23 cellular contexts compared by ENCODE assay signal in genomic region chr10:28282341-28282740, GRCh38. TPM values are rescaled to one million over a fixed set of nuclear protein-coding genes. Genes with fewer than 3 reads are reported as not detected.
DNase-seq lines count a peak whose midpoint lies in the region; ATAC-seq and TF ChIP-seq lines count a peak whose summit lies in the region.
"Had no signal": no experiment of that assay in that cellular context is flagged by ENCODE, and none has a peak within 500 bp of the region (broad histone marks: within the 10 kb centered on the region; RNA-seq: fewer than 3 reads in every experiment).

No MANE protein-coding gene starts in this region.

- H3K27ac ChIP-seq in BLaER1 treated with 17β-estradiol and CSF1 and Interleukin-3, amounts not matched to agents 10 nM and 100 nM: peak overlapping the region in 7 of 11 experiments; percentile 12 to 68 (median 48); a peak in 12 of 22 replicates
- H3K27ac ChIP-seq in esophagus muscularis mucosa (replicated peaks in 1 of 4): peak overlapping the region; percentile 46 to 80 (median 58)
- H3K27ac ChIP-seq in psoas muscle: peak overlapping the region; percentile 82
- H3K27ac ChIP-seq: HL-60, left lung, parathyroid adenoma, vagina had no signal

- no peaks in the 10 kb centered on the region for H4K20me1 ChIP-seq in BLaER1 treated with 17β-estradiol and CSF1 and Interleukin-3, amounts not matched to agents 10 nM and 100 nM

- intact Hi-C loops in esophagus muscularis mucosa (cut with DNase I): no loop called here
- intact Hi-C loops in psoas muscle (cut with DNase I): no loop called here

- TF ChIP-seq CTCF in esophagus muscularis mucosa (IDR thresholded peaks at IDR 0.05) (no peak), psoas muscle (IDR thresholded peaks at IDR 0.05) (no peak)

- H3K27me3 ChIP-seq in BLaER1 treated with 17β-estradiol and CSF1 and Interleukin-3, amounts not matched to agents 10 nM and 100 nM: no peaks in the 10 kb centered on the region
- H3K27me3 ChIP-seq in esophagus muscularis mucosa (no peaks in the 10 kb centered on the region), psoas muscle (ENCODE audit: insufficient read depth in 3 of 3, low read length in 2 of 3) (no peaks in the 10 kb centered on the region)
- H3K27me3 ChIP-seq: left lung, vagina had no signal

- no peaks in the 10 kb centered on the region for H3K36me3 ChIP-seq in BLaER1 treated with 17β-estradiol and CSF1 and Interleukin-3, amounts not matched to agents 10 nM and 100 nM
- H3K36me3 ChIP-seq in esophagus muscularis mucosa: no peaks in the 10 kb centered on the region
- H3K36me3 ChIP-seq in psoas muscle (ENCODE audit: insufficient read depth in 1 of 2, low read depth in 1 of 2): no peaks in the 10 kb centered on the region
- H3K36me3 ChIP-seq: left lung, vagina had no signal

- ATAC-seq in psoas muscle: no peak
- ATAC-seq in GM18861 (IDR thresholded peaks at IDR 0.05; ENCODE audit: unreplicated experiment): no peak
- ATAC-seq: effector memory CD8-positive, alpha-beta T cell; HCT116; left lung had no signal

- TF ChIP-seq POLR2A in esophagus muscularis mucosa (IDR thresholded peaks at IDR 0.05; ENCODE audit: low read depth): no peak

- H3K9ac ChIP-seq in BLaER1 treated with 17β-estradiol and CSF1 and Interleukin-3, amounts not matched to agents 10 nM and 100 nM: peak overlapping the region in 4 of 11 experiments; percentile 26 to 47 (median 43); a peak in 7 of 22 replicates
- H3K9ac ChIP-seq: parathyroid adenoma had no signal

- H3K4me2 ChIP-seq in BLaER1 treated with 17β-estradiol and CSF1 and Interleukin-3, amounts not matched to agents 10 nM and 100 nM: peak overlapping the region; percentile 32 to 84 (median 68)

- peaks cover 12 to 86% (median 53%) of the 10 kb centered on the region in 10 experiments; a peak in 19 of 20 replicates for H3K4me1 ChIP-seq in BLaER1 treated with 17β-estradiol and CSF1 and Interleukin-3, amounts not matched to agents 10 nM and 100 nM
- H3K4me1 ChIP-seq in esophagus muscularis mucosa (peaks cover 22 to 72% (median 67%) of the 10 kb centered on the region in 4 donors), psoas muscle (peaks cover 49% of the 10 kb centered on the region)
- H3K4me1 ChIP-seq: parathyroid adenoma had no signal

- TF ChIP-seq EP300 in esophagus muscularis mucosa (IDR thresholded peaks at IDR 0.05): no peak

- DNase-seq in NCI-H2227 (lab: John Stamatoyannopoulos, UW; ENCODE audit: unreplicated experiment) (peak; percentile 67), esophagus muscularis mucosa (ENCODE audit: extremely low spot score) (peak; percentile 62), psoas muscle (no peak), H4 (ENCODE audit: low spot score) (no peak), NCI-H1092 treated with DMSO at 0.1 percent for 48 hours (lab: John Stamatoyannopoulos, UW) (no peak)
- no peak for DNase-seq in activated CD8-positive, alpha-beta memory T cell treated with anti-CD3 and anti-CD28 coated beads, Interleukin-2, amount 50 U/mL, for 4 hours
- DNase-seq: ACHN; activated CD4-positive, alpha-beta T cell treated with anti-CD3 and anti-CD28 coated beads for 48 hours; activated effector memory CD4-positive, alpha-beta T cell treated with anti-CD3 and anti-CD28 coated beads, Interleukin-2, amount 50 U/mL, for 16 hours; amygdala; CD4-positive, CD25-positive, alpha-beta regulatory T cell; effector memory CD8-positive, alpha-beta T cell; IMR-90; left lung; NCI-H187 treated with DMSO at 0.1 percent for 48 hours; NCI-H510A treated with DMSO at 0.1 percent for 48 hours; stimulated activated CD4-positive, alpha-beta T cell treated with anti-CD3 and anti-CD28 coated beads, Interleukin-2, amount 100 ng/mL, for 24 hours had no signal

- H3K9me3 ChIP-seq in BLaER1 treated with 17β-estradiol and CSF1 and Interleukin-3, amounts not matched to agents 10 nM and 100 nM (replicated peaks in 1 of 11): no peaks in the 10 kb centered on the region; a peak in 1 of 22 replicates
- no peaks in the 10 kb centered on the region for H3K9me3 ChIP-seq in esophagus muscularis mucosa
- H3K9me3 ChIP-seq in psoas muscle: no peaks in the 10 kb centered on the region
- H3K9me3 ChIP-seq: left lung, vagina had no signal

- peak overlapping the region in 3 of 10 experiments; percentile 14 to 35 (median 16); a peak in 3 of 20 replicates for H3K4me3 ChIP-seq in BLaER1 treated with 17β-estradiol and CSF1 and Interleukin-3, amounts not matched to agents 10 nM and 100 nM
- H3K4me3 ChIP-seq in esophagus muscularis mucosa (no peak overlapping the region), psoas muscle (peak overlapping the region; percentile 35)
- H3K4me3 ChIP-seq: left lung, vagina had no signal

- 74% methylated on average over 5 of the region's 5 CpGs for WGBS in esophagus muscularis mucosa
- WGBS in psoas muscle, 3 donors: 51 to 68% (median 57%) methylated on average over 5 of the region's 5 CpGs

RNA-seq across cellular contexts. Expression of gene MPP7, which starts 20.5 kb away (rescaled TPM):
- 10 to 100 TPM; 30.3 to 59.1 (median 49.3) TPM for total RNA-seq in esophagus muscularis mucosa
- total RNA-seq in psoas muscle: 10 to 100 TPM; 11.3 to 12.5 (median 12.3) TPM
- 1 to 10 TPM; 2.3 to 6.5 (median 6.5) TPM for polyA plus RNA-seq in psoas muscle
- total RNA-seq in H4 (2014; rRNA removed; shearing (Covaris generic)): 1.7 and 2.2 TPM in 2 replicates

Comparison
In these comparisons a context has a peak if more than half of its experiments do, and no peak if none do; other contexts are left out.
1. DNase-seq: peak in NCI-H2227 (single experiment) and esophagus muscularis mucosa (single experiment); none in psoas muscle (0 of 2), activated CD8-positive, alpha-beta memory T cell treated with anti-CD3 and anti-CD28 coated beads, Interleukin-2, amount 50 U/mL, for 4 hours (single experiment), H4 (single experiment) and NCI-H1092 treated with DMSO at 0.1 percent for 48 hours (single experiment).
2. Peak in every context shown above with its lines, with median percentiles within 50 percentile points of each other: H3K27ac ChIP-seq.